In the genomic region with DNA sequence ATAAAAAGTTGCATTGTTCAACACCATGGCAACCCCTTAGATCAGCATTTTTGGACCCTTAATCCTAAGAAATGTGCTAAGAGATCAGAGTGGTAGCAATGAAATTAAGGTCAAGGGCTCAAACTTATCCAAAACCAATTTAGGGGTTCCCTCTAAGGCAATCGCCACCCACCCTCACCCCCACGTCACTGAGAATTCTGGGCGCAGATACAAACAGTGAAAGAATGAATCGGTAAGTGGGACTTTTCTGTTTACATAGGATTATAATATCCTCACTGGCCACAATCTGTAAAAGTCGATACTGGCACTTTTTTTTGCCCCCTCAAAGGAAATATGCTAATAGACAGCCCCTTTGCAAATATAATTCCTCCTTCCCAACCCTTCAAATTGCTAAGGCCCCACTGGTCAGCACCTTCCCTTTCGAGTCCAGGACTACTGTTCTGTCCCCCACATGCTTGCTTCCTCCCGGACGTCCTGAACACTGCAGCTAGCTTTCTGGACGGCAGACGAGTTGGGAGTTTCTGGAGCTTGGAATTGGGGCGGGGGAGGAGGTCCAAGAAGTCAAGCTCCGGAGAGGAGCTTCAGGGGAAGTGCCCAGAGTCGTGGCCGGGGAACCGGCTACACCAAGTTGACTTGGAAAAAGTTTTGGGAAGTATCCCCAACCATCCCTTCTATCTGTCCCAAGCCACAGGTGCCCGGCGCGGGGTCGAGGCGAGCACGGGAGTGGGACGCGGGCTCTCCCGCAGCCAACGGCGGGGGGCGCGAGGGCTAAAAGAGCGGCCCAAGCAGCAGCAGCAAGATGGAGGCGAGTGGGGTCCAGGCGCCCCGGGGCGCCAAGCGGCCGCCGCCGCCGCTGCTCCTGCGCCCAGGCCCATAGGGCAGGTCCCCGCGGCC, we compare ENCODE assay signal across 8 cellular contexts. TPM values are rescaled to one million over a fixed set of nuclear protein-coding genes. Genes with fewer than 3 reads are reported as not detected.
DNase-seq lines count a peak whose midpoint lies in the region; ATAC-seq and TF ChIP-seq lines count a peak whose summit lies in the region.

No MANE protein-coding gene starts in this region.

- H3K4me3 Mint-ChIP-seq in neural crest cell: peak overlapping the region; percentile 97

- H3K36me3 ChIP-seq in NT2/D1 (ENCODE audit: insufficient read depth, insufficient read length, low read length): no peaks in the 10 kb centered on the region
- no peaks in the 10 kb centered on the region for H3K36me3 ChIP-seq in esophagus squamous epithelium

- no peaks in the 10 kb centered on the region for H3K36me3 Mint-ChIP-seq in neural crest cell (ENCODE audit: low read depth)

- no peak for ATAC-seq in GM18861 (IDR thresholded peaks at IDR 0.05; ENCODE audit: unreplicated experiment)
- ATAC-seq in GM19035 (IDR thresholded peaks at IDR 0.05; ENCODE audit: unreplicated experiment): no peak
- ATAC-seq in HG03432 (IDR thresholded peaks at IDR 0.05; ENCODE audit: unreplicated experiment): no peak

- H3K27me3 ChIP-seq in NT2/D1 (ENCODE audit: insufficient read depth, insufficient read length) (no peaks in the 10 kb centered on the region), esophagus squamous epithelium (peaks cover 0 to 44% (median 0%) of the 10 kb centered on the region in 4 donors)

- H3K27ac ChIP-seq in esophagus squamous epithelium: peak overlapping the region; percentile 80 to 94 (median 90)

- H3K9me3 Mint-ChIP-seq in neural crest cell: no peaks in the 10 kb centered on the region

- DNase-seq in AG20443 (ENCODE audit: low spot score): peak; percentile 32
- no peak for DNase-seq in NT2/D1 (ENCODE audit: low read depth, low spot score)
- DNase-seq in esophagus squamous epithelium (lab: John Stamatoyannopoulos, UW): no peak
- peak; percentile 18 for DNase-seq in neural crest cell (ENCODE audit: low read depth, low spot score)
- no peak for DNase-seq in NCI-H1092 treated with DMSO at 0.1 percent for 48 hours (lab: John Stamatoyannopoulos, UW)

- H3K4me1 Mint-ChIP-seq in neural crest cell: peaks cover 67% of the 10 kb centered on the region

- intact Hi-C loops in esophagus squamous epithelium (cut with DNase I): loop anchor here (5.0 kb wide), 1 partner anchor 458 kb away; no protein-coding TSS in a partner anchor

- peaks cover 3% of the 10 kb centered on the region for H3K4me1 ChIP-seq in NT2/D1 (ENCODE audit: insufficient read depth, insufficient read length)
- H3K4me1 ChIP-seq in esophagus squamous epithelium: peaks cover 4 to 49% (median 13%) of the 10 kb centered on the region in 3 donors

- peak overlapping the region; percentile 24 for H3K27ac Mint-ChIP-seq in neural crest cell (ENCODE audit: unreplicated experiment)

- WGBS in esophagus squamous epithelium, 2 donors: 20 to 32% methylated on average over 5 to 13 of the region's 41 CpGs

- H3K9ac ChIP-seq in NT2/D1 (ENCODE audit: insufficient read length, low read depth): peak overlapping the region; percentile 96

- H3K4me3 ChIP-seq in NT2/D1 (ENCODE audit: insufficient read length, low read depth) (peak overlapping the region; percentile 82), esophagus squamous epithelium (peak overlapping the region; percentile 69 to 92 (median 77))

- TF ChIP-seq POLR2A in esophagus squamous epithelium (IDR thresholded peaks at IDR 0.05): no peak

- H3K9me3 ChIP-seq in NT2/D1 (ENCODE audit: insufficient read depth, low read length): 0 out of 2 replicates have a peak, but pooled peaks cover 4% of the 10 kb centered on the region
- no peaks in the 10 kb centered on the region for H3K9me3 ChIP-seq in esophagus squamous epithelium

- peaks cover 20% of the 10 kb centered on the region for H3K27me3 Mint-ChIP-seq in neural crest cell (ENCODE audit: low read depth)

- peak in 1 of 6 experiments; percentile 30 for TF ChIP-seq CTCF in esophagus squamous epithelium (IDR thresholded peaks at IDR 0.05)
- TF ChIP-seq CTCF in neural crest cell (conservative IDR thresholded peaks at IDR 0.05): no peak

RNA-seq across cellular contexts. Expression of a gene that starts 2.1 kb away (rescaled TPM):
- total RNA-seq in esophagus squamous epithelium (10 to 100 TPM in 2 of 4 donors, 1 to 10 TPM in 2; 3.4 to 49.2 (median 13.0) TPM), neural crest cell (23.3 and 24.6 TPM in 2 replicates)

Comparison
In these comparisons a context has a peak if more than half of its experiments do, and no peak if none do; other contexts are left out.
1. DNase-seq: peak in AG20443 (single experiment) and neural crest cell (single experiment); none in NT2/D1 (single experiment), esophagus squamous epithelium (single experiment) and NCI-H1092 treated with DMSO at 0.1 percent for 48 hours (single experiment).